ENCODE assay signal across 18 cellular contexts in genomic region chr5:142725231-142726187, GRCh38. TPM values are rescaled to one million over a fixed set of nuclear protein-coding genes. Genes with fewer than 3 reads are reported as not detected.
DNase-seq lines count a peak whose midpoint lies in the region; ATAC-seq and TF ChIP-seq lines count a peak whose summit lies in the region.
"Had no signal": no experiment of that assay in that cellular context is flagged by ENCODE, and none has a peak within 500 bp of the region (broad histone marks: within the 10 kb centered on the region; RNA-seq: fewer than 3 reads in every experiment).

No MANE protein-coding gene starts in this region.

- intact Hi-C loops in left ventricle myocardium inferior (cut with micrococcal nuclease) (no loop called here), right cardiac atrium (cut with DNase I) (no loop called here)
- intact Hi-C loops in activated T-helper 2 cell treated with anti-CD3 and anti-CD28 coated beads, Interferon-gamma antibody, Interleukin-2, Interleukin-4, amounts not matched to agents 10 μg/mL and 5 μg/mL and 100 μg/mL, durations not matched to agents 14 hours and 24 hours and 36 hours (cut with micrococcal nuclease), result no loop called here

- no peak overlapping the region for H3K4me3 Mint-ChIP-seq in activated T-helper 2 cell treated with anti-CD3 and anti-CD28 coated beads, Interferon-gamma antibody, Interleukin-2, Interleukin-4, amounts not matched to agents 10 μg/mL and 5 μg/mL and 100 μg/mL, durations not matched to agents 14 hours and 24 hours and 36 hours (ENCODE audit: low read depth)
- H3K4me3 Mint-ChIP-seq: activated CD4-positive, alpha-beta memory T cell treated with anti-CD3 and anti-CD28 coated beads for 36 hours; brain had no signal

- WGBS in right cardiac atrium, result 79% methylated on average over 4 of the region's 4 CpGs

- H3K4me1 ChIP-seq in left ventricle myocardium inferior, result peaks cover 31% of the 10 kb centered on the region
- H3K4me1 ChIP-seq in right cardiac atrium (ENCODE audit: control insufficient read depth, insufficient read depth, low read length), result no peaks in the 10 kb centered on the region
- H3K4me1 ChIP-seq in SJCRH30, result peaks cover 9% of the 10 kb centered on the region

- no peaks in the 10 kb centered on the region for H3K9me3 Mint-ChIP-seq in activated T-helper 2 cell treated with anti-CD3 and anti-CD28 coated beads, Interferon-gamma antibody, Interleukin-2, Interleukin-4, amounts not matched to agents 10 μg/mL and 5 μg/mL and 100 μg/mL, durations not matched to agents 14 hours and 24 hours and 36 hours
- H3K9me3 Mint-ChIP-seq: activated CD4-positive, alpha-beta memory T cell treated with anti-CD3 and anti-CD28 coated beads for 36 hours had no signal

- H3K4me1 Mint-ChIP-seq in activated T-helper 2 cell treated with anti-CD3 and anti-CD28 coated beads, Interferon-gamma antibody, Interleukin-2, Interleukin-4, amounts not matched to agents 10 μg/mL and 5 μg/mL and 100 μg/mL, durations not matched to agents 14 hours and 24 hours and 36 hours (ENCODE audit: low read depth), result peaks cover 2% of the 10 kb centered on the region

- H3K27me3 ChIP-seq in left ventricle myocardium inferior (ENCODE audit: low read depth) (no peaks in the 10 kb centered on the region), right cardiac atrium (ENCODE audit: control insufficient read depth, insufficient read depth) (no peaks in the 10 kb centered on the region), SJCRH30 (no peaks in the 10 kb centered on the region)
- H3K27me3 ChIP-seq: heart right ventricle, ovary had no signal

- no peak overlapping the region for H3K4me3 ChIP-seq in left ventricle myocardium inferior
- H3K4me3 ChIP-seq in right cardiac atrium (ENCODE audit: low read length), result no peak overlapping the region
- H3K4me3 ChIP-seq in SJCRH30, result no peak overlapping the region
- H3K4me3 ChIP-seq: heart right ventricle, ovary, stomach had no signal

- no peak for ATAC-seq in right cardiac atrium

- H3K36me3 ChIP-seq in left ventricle myocardium inferior (no peaks in the 10 kb centered on the region), SJCRH30 (no peaks in the 10 kb centered on the region)
- H3K36me3 ChIP-seq: heart right ventricle, ovary, stomach had no signal

- peaks cover 5% of the 10 kb centered on the region for H3K27me3 Mint-ChIP-seq in activated T-helper 2 cell treated with anti-CD3 and anti-CD28 coated beads, Interferon-gamma antibody, Interleukin-2, Interleukin-4, amounts not matched to agents 10 μg/mL and 5 μg/mL and 100 μg/mL, durations not matched to agents 14 hours and 24 hours and 36 hours (ENCODE audit: low read depth)
- H3K27me3 Mint-ChIP-seq: activated CD4-positive, alpha-beta memory T cell treated with anti-CD3 and anti-CD28 coated beads for 36 hours had no signal

- DNase-seq in left ventricle myocardium inferior (no peak), right cardiac atrium (no peak), SJCRH30 (no peak), epithelial cell of prostate (ENCODE audit: low read depth, low spot score) (no peak), DMS 273 (lab: John Stamatoyannopoulos, UW; ENCODE audit: unreplicated experiment) (no peak), NAMALWA (ENCODE audit: low spot score) (no peak), COLO829 (ENCODE audit: low spot score) (no peak)
- DNase-seq in activated T-helper 2 cell treated with anti-CD3 and anti-CD28 coated beads, Interferon-gamma antibody, Interleukin-2, Interleukin-4, amounts not matched to agents 10 μg/mL and 5 μg/mL and 100 μg/mL, durations not matched to agents 14 hours and 24 hours and 36 hours (ENCODE audit: low spot score), result no peak
- DNase-seq: activated CD4-positive, alpha-beta memory T cell treated with anti-CD3 and anti-CD28 coated beads for 36 hours; activated effector memory CD4-positive, alpha-beta T cell treated with anti-CD3 and anti-CD28 coated beads, Interleukin-2, amount 50 U/mL, for 16 hours; heart right ventricle; Karpas-422; NCI-H2029; NCI-H526; ovary; stomach; T-helper 9 cell had no signal

- H3K9me3 ChIP-seq in left ventricle myocardium inferior (replicated peaks), result no peaks in the 10 kb centered on the region
- H3K9me3 ChIP-seq in right cardiac atrium (ENCODE audit: control insufficient read depth, low read length), result no peaks in the 10 kb centered on the region
- no peaks in the 10 kb centered on the region for H3K9me3 ChIP-seq in SJCRH30 (replicated peaks)
- H3K9me3 ChIP-seq: heart right ventricle, ovary, stomach had no signal

- no peak for TF ChIP-seq CTCF in left ventricle myocardium inferior (IDR thresholded peaks at IDR 0.05; ENCODE audit: borderline replicate concordance)

- H3K27ac ChIP-seq in left ventricle myocardium inferior (replicated peaks) (peak overlapping the region; percentile 43), right cardiac atrium (ENCODE audit: low read length) (no peak overlapping the region), SJCRH30 (peak overlapping the region; percentile 64), epithelial cell of prostate (peak overlapping the region; percentile 100)
- H3K27ac ChIP-seq: ovary, stomach had no signal

- no peaks in the 10 kb centered on the region for H3K36me3 Mint-ChIP-seq in activated T-helper 2 cell treated with anti-CD3 and anti-CD28 coated beads, Interferon-gamma antibody, Interleukin-2, Interleukin-4, amounts not matched to agents 10 μg/mL and 5 μg/mL and 100 μg/mL, durations not matched to agents 14 hours and 24 hours and 36 hours (ENCODE audit: low read depth)
- H3K36me3 Mint-ChIP-seq: activated CD4-positive, alpha-beta memory T cell treated with anti-CD3 and anti-CD28 coated beads for 36 hours; brain had no signal

- no peak overlapping the region for H3K27ac Mint-ChIP-seq in activated T-helper 2 cell treated with anti-CD3 and anti-CD28 coated beads, Interferon-gamma antibody, Interleukin-2, Interleukin-4, amounts not matched to agents 10 μg/mL and 5 μg/mL and 100 μg/mL, durations not matched to agents 14 hours and 24 hours and 36 hours
- H3K27ac Mint-ChIP-seq: activated CD4-positive, alpha-beta memory T cell treated with anti-CD3 and anti-CD28 coated beads for 36 hours had no signal

RNA-seq across cellular contexts. Expression of gene FGF1, which starts 39.6 kb away (rescaled TPM):
- total RNA-seq in left ventricle myocardium inferior (59.9 TPM), right cardiac atrium (10 to 100 TPM; 23.1 to 39.2 (median 30.0) TPM)
- 25.0 TPM for polyA plus RNA-seq in right cardiac atrium
- not detected in 2 replicates for total RNA-seq in SJCRH30 (2014; rRNA removed; shearing (Covaris generic))
- total RNA-seq in activated T-helper 2 cell treated with anti-CD3 and anti-CD28 coated beads, Interferon-gamma antibody, Interleukin-2, Interleukin-4, amounts not matched to agents 10 μg/mL and 5 μg/mL and 100 μg/mL, durations not matched to agents 14 hours and 24 hours and 36 hours, result not detected in 2 replicates
- total RNA-seq: activated CD4-positive, alpha-beta memory T cell treated with anti-CD3 and anti-CD28 coated beads for 36 hours had no signal

RNA-seq across cellular contexts. Expression of gene ARHGAP26, which starts 44.7 kb away (rescaled TPM):
- total RNA-seq in left ventricle myocardium inferior (35.7 TPM), right cardiac atrium (10 to 100 TPM; 44.4 to 56.9 (median 47.8) TPM)
- 13.2 TPM for polyA plus RNA-seq in right cardiac atrium
- 16.9 and 18.8 TPM in 2 replicates for total RNA-seq in SJCRH30 (2014; rRNA removed; shearing (Covaris generic))
- total RNA-seq in activated T-helper 2 cell treated with anti-CD3 and anti-CD28 coated beads, Interferon-gamma antibody, Interleukin-2, Interleukin-4, amounts not matched to agents 10 μg/mL and 5 μg/mL and 100 μg/mL, durations not matched to agents 14 hours and 24 hours and 36 hours, result 13.6 and 15.1 TPM in 2 replicates

Comparison
In these comparisons a context has a peak if more than half of its experiments do, and no peak if none do; other contexts are left out.
1. RNA of gene FGF1, which starts 39.6 kb away (total RNA-seq): 59.9 TPM in left ventricle myocardium inferior (single experiment) and 23.1 to 39.2 TPM in right cardiac atrium; not detected in SJCRH30 and not detected in activated T-helper 2 cell treated with anti-CD3 and anti-CD28 coated beads, Interferon-gamma antibody, Interleukin-2, Interleukin-4, amounts not matched to agents 10 μg/mL and 5 μg/mL and 100 μg/mL, durations not matched to agents 14 hours and 24 hours and 36 hours; every median in the first group is over 10 times any median in the second.